ENCODE assay signal across 23 cellular contexts in genomic region chr11:34084637-34085036, GRCh38. TPM values are rescaled to one million over a fixed set of nuclear protein-coding genes. Genes with fewer than 3 reads are reported as not detected.
DNase-seq lines count a peak whose midpoint lies in the region; ATAC-seq and FAIRE-seq lines count a peak whose summit lies in the region.
"Had no signal": no experiment of that assay in that cellular context is flagged by ENCODE, and none has a peak within 500 bp of the region (broad histone marks: within the 10 kb centered on the region; RNA-seq: fewer than 3 reads in every experiment).

No MANE protein-coding gene starts in this region.

- H3K4me3 Mint-ChIP-seq in activated CD4-positive, alpha-beta T cell treated with anti-CD3 and anti-CD28 coated beads, Interleukin-2, amount 10 ng/mL, durations not matched to agents 7 days and 5 days, result no peak overlapping the region
- no peak overlapping the region for H3K4me3 Mint-ChIP-seq in activated CD4-positive, alpha-beta T cell treated with anti-CD3 and anti-CD28 coated beads for 36 hours
- no peak overlapping the region for H3K4me3 Mint-ChIP-seq in activated CD4-positive, alpha-beta memory T cell treated with anti-CD3 and anti-CD28 coated beads, Interleukin-2, amount 10 ng/mL, durations not matched to agents 7 days and 5 days
- no peak overlapping the region for H3K4me3 Mint-ChIP-seq in memory B cell

- peak; percentile 35 for FAIRE-seq in GM19239 (lab: Jason Lieb, UNC)
- FAIRE-seq: G401.6, keratinocyte had no signal

- H3K27me3 Mint-ChIP-seq in activated CD4-positive, alpha-beta T cell treated with anti-CD3 and anti-CD28 coated beads, Interleukin-2, amount 10 ng/mL, durations not matched to agents 7 days and 5 days, result no peaks in the 10 kb centered on the region
- no peaks in the 10 kb centered on the region for H3K27me3 Mint-ChIP-seq in activated CD4-positive, alpha-beta T cell treated with anti-CD3 and anti-CD28 coated beads for 36 hours
- H3K27me3 Mint-ChIP-seq in activated CD4-positive, alpha-beta memory T cell treated with anti-CD3 and anti-CD28 coated beads, Interleukin-2, amount 10 ng/mL, durations not matched to agents 7 days and 5 days, result no peaks in the 10 kb centered on the region
- H3K27me3 Mint-ChIP-seq in memory B cell, result no peaks in the 10 kb centered on the region

- DNase-seq in activated CD4-positive, alpha-beta T cell treated with anti-CD3 and anti-CD28 coated beads, Interleukin-2, amount 10 ng/mL, durations not matched to agents 7 days and 5 days, result no peak
- DNase-seq in activated CD4-positive, alpha-beta T cell treated with anti-CD3 and anti-CD28 coated beads for 36 hours, result no peak
- DNase-seq in GM19239 (ENCODE audit: insufficient read length, low spot score) (no peak), memory B cell (ENCODE audit: low spot score in 2 of 2) (no peak), HK-2 (ENCODE audit: unreplicated experiment) (no peak), left cardiac atrium (no peak)
- no peak for DNase-seq in activated CD4-positive, alpha-beta memory T cell treated with anti-CD3 and anti-CD28 coated beads, Interleukin-2, amount 10 ng/mL, durations not matched to agents 7 days and 5 days
- DNase-seq: activated effector memory CD4-positive, alpha-beta T cell treated with Interleukin-2 at 50 U/mL for 16 hours; DMS 273 treated with DMSO at 0.1 percent for 48 hours; effector CD4-positive, alpha-beta T cell; lower lobe of right lung; NCI-H1694; NCI-H748 treated with DMSO at 0.1 percent for 48 hours; occipital lobe; retina; Right ventricle myocardium superior; stimulated activated CD4-positive, alpha-beta T cell treated with anti-CD3 and anti-CD28 coated beads, Interleukin-4, amount 100 ng/mL, for 4 hours; substantia nigra; T-helper 1 cell had no signal

- H3K27ac Mint-ChIP-seq in activated CD4-positive, alpha-beta T cell treated with anti-CD3 and anti-CD28 coated beads, Interleukin-2, amount 10 ng/mL, durations not matched to agents 7 days and 5 days, result peak overlapping the region; percentile 61
- no peak overlapping the region for H3K27ac Mint-ChIP-seq in activated CD4-positive, alpha-beta T cell treated with anti-CD3 and anti-CD28 coated beads for 36 hours
- H3K27ac Mint-ChIP-seq in activated CD4-positive, alpha-beta memory T cell treated with anti-CD3 and anti-CD28 coated beads, Interleukin-2, amount 10 ng/mL, durations not matched to agents 7 days and 5 days, result peak overlapping the region; percentile 23
- peak overlapping the region; percentile 26 for H3K27ac Mint-ChIP-seq in memory B cell

- no peaks in the 10 kb centered on the region for H3K9me3 Mint-ChIP-seq in activated CD4-positive, alpha-beta T cell treated with anti-CD3 and anti-CD28 coated beads, Interleukin-2, amount 10 ng/mL, durations not matched to agents 7 days and 5 days
- H3K9me3 Mint-ChIP-seq in activated CD4-positive, alpha-beta T cell treated with anti-CD3 and anti-CD28 coated beads for 36 hours (ENCODE audit: low read depth), result no peaks in the 10 kb centered on the region
- no peaks in the 10 kb centered on the region for H3K9me3 Mint-ChIP-seq in activated CD4-positive, alpha-beta memory T cell treated with anti-CD3 and anti-CD28 coated beads, Interleukin-2, amount 10 ng/mL, durations not matched to agents 7 days and 5 days
- H3K9me3 Mint-ChIP-seq in memory B cell, result no peaks in the 10 kb centered on the region

- peaks cover 64% of the 10 kb centered on the region for H3K36me3 Mint-ChIP-seq in activated CD4-positive, alpha-beta T cell treated with anti-CD3 and anti-CD28 coated beads, Interleukin-2, amount 10 ng/mL, durations not matched to agents 7 days and 5 days (ENCODE audit: low read depth)
- peaks cover 70% of the 10 kb centered on the region for H3K36me3 Mint-ChIP-seq in activated CD4-positive, alpha-beta T cell treated with anti-CD3 and anti-CD28 coated beads for 36 hours (ENCODE audit: low read depth)
- H3K36me3 Mint-ChIP-seq in activated CD4-positive, alpha-beta memory T cell treated with anti-CD3 and anti-CD28 coated beads, Interleukin-2, amount 10 ng/mL, durations not matched to agents 7 days and 5 days (ENCODE audit: low read depth), result peaks cover 67% of the 10 kb centered on the region
- H3K36me3 Mint-ChIP-seq in memory B cell, result peaks cover 35% of the 10 kb centered on the region

- POLR2A ChIA-PET in activated CD4-positive, alpha-beta T cell treated with anti-CD3 and anti-CD28 coated beads, Interleukin-2, amount 10 ng/mL, durations not matched to agents 7 days and 5 days (lab: Charles Lee), result no interaction called here
- POLR2A ChIA-PET in activated CD4-positive, alpha-beta T cell treated with anti-CD3 and anti-CD28 coated beads for 36 hours (lab: Charles Lee), result no interaction called here
- POLR2A ChIA-PET in activated CD4-positive, alpha-beta memory T cell treated with anti-CD3 and anti-CD28 coated beads, Interleukin-2, amount 10 ng/mL, durations not matched to agents 7 days and 5 days (lab: Charles Lee), result interaction anchor here (0.9 to 6.7 kb wide), 5 partner anchors 9 to 33 kb away, joined by 3 to 54 read pairs (median 3); partner anchors contain the start of genes CAPRIN1 and NAT10

- intact Hi-C loops in activated CD4-positive, alpha-beta T cell treated with anti-CD3 and anti-CD28 coated beads for 36 hours (cut with DNase I, micrococcal nuclease), result no loop called here
- intact Hi-C loops in left cardiac atrium (cut with DNase I), result no loop called here

- CTCF ChIA-PET in activated CD4-positive, alpha-beta T cell treated with anti-CD3 and anti-CD28 coated beads, Interleukin-2, amount 10 ng/mL, durations not matched to agents 7 days and 5 days (lab: Charles Lee), result interaction anchor here (0.6 kb wide), 1 partner anchor 22 kb away, joined by 5 read pairs; no protein-coding TSS in a partner anchor
- CTCF ChIA-PET in activated CD4-positive, alpha-beta T cell treated with anti-CD3 and anti-CD28 coated beads for 36 hours (lab: Charles Lee), result interaction anchor here (0.9 to 1.2 kb wide), 2 partner anchors 8 to 14 kb away, joined by 4 to 6 read pairs; no protein-coding TSS in a partner anchor
- CTCF ChIA-PET in activated CD4-positive, alpha-beta memory T cell treated with anti-CD3 and anti-CD28 coated beads, Interleukin-2, amount 10 ng/mL, durations not matched to agents 7 days and 5 days (lab: Charles Lee), result interaction anchor here (0.7 to 1.4 kb wide), 2 partner anchors 8 to 88 kb away, joined by 4 read pairs; no protein-coding TSS in a partner anchor

- no peak for ATAC-seq in activated CD4-positive, alpha-beta T cell treated with anti-CD3 and anti-CD28 coated beads for 36 hours
- ATAC-seq in memory B cell (ENCODE audit: low read depth) (no peak), GM21529 (IDR thresholded peaks at IDR 0.05; ENCODE audit: unreplicated experiment) (no peak), left cardiac atrium (no peak)
- ATAC-seq: gastroesophageal sphincter, lower lobe of right lung had no signal

- peaks cover 15% of the 10 kb centered on the region for H3K4me1 Mint-ChIP-seq in activated CD4-positive, alpha-beta T cell treated with anti-CD3 and anti-CD28 coated beads, Interleukin-2, amount 10 ng/mL, durations not matched to agents 7 days and 5 days
- H3K4me1 Mint-ChIP-seq in activated CD4-positive, alpha-beta T cell treated with anti-CD3 and anti-CD28 coated beads for 36 hours, result peaks cover 10% of the 10 kb centered on the region
- H3K4me1 Mint-ChIP-seq in activated CD4-positive, alpha-beta memory T cell treated with anti-CD3 and anti-CD28 coated beads, Interleukin-2, amount 10 ng/mL, durations not matched to agents 7 days and 5 days, result peaks cover 26% of the 10 kb centered on the region
- H3K4me1 Mint-ChIP-seq in memory B cell, result peaks cover 4% of the 10 kb centered on the region

RNA-seq across cellular contexts. Expression of gene NAT10, which starts 20.8 kb away (rescaled TPM):
- total RNA-seq in activated CD4-positive, alpha-beta T cell treated with anti-CD3 and anti-CD28 coated beads, Interleukin-2, amount 10 ng/mL, durations not matched to agents 7 days and 5 days, result 10 to 100 TPM; 73.4 to 82.2 TPM
- 100 to 1,000 TPM; 142 to 147 TPM for total RNA-seq in activated CD4-positive, alpha-beta T cell treated with anti-CD3 and anti-CD28 coated beads for 36 hours
- 10 to 100 TPM; 52.9 to 57.8 TPM for total RNA-seq in activated CD4-positive, alpha-beta memory T cell treated with anti-CD3 and anti-CD28 coated beads, Interleukin-2, amount 10 ng/mL, durations not matched to agents 7 days and 5 days
- 10 to 100 TPM; 20.1 to 29.0 TPM for total RNA-seq in left cardiac atrium

RNA-seq across cellular contexts. Expression of gene CAPRIN1, which starts 33.1 kb away (rescaled TPM):
- total RNA-seq in activated CD4-positive, alpha-beta T cell treated with anti-CD3 and anti-CD28 coated beads, Interleukin-2, amount 10 ng/mL, durations not matched to agents 7 days and 5 days, result 100 to 1,000 TPM; 202 to 221 TPM
- total RNA-seq in activated CD4-positive, alpha-beta T cell treated with anti-CD3 and anti-CD28 coated beads for 36 hours, result 100 to 1,000 TPM; 295 to 316 TPM
- 100 to 1,000 TPM; 191 to 200 TPM for total RNA-seq in activated CD4-positive, alpha-beta memory T cell treated with anti-CD3 and anti-CD28 coated beads, Interleukin-2, amount 10 ng/mL, durations not matched to agents 7 days and 5 days
- 100 to 1,000 TPM; 102 to 106 TPM for total RNA-seq in left cardiac atrium
